ENCODE assay signal across 20 cellular contexts in genomic region chr2:55707751-55708150, GRCh38.
"Had no signal": no experiment of that assay in that cellular context is flagged by ENCODE, and none has a peak within 500 bp of the region (broad histone marks: within the 10 kb centered on the region; RNA-seq: fewer than 3 reads in every experiment).

No MANE protein-coding gene starts in this region.

- ATAC-seq: activated CD4-positive, alpha-beta T cell treated with anti-CD3 and anti-CD28 coated beads for 36 hours; foreskin keratinocyte; heart left ventricle; naive thymus-derived CD8-positive, alpha-beta T cell; WTC11 had no signal

- H3K9me3 Mint-ChIP-seq: activated naive CD8-positive, alpha-beta T cell treated with anti-CD3 and anti-CD28 coated beads for 36 hours; endodermal cell; naive thymus-derived CD8-positive, alpha-beta T cell; WTC11 had no signal

- H3K79me2 ChIP-seq: parathyroid adenoma had no signal

- H3K9me3 ChIP-seq: heart left ventricle had no signal

- H3K36me3 Mint-ChIP-seq: activated naive CD8-positive, alpha-beta T cell treated with anti-CD3 and anti-CD28 coated beads for 36 hours; naive thymus-derived CD8-positive, alpha-beta T cell; WTC11 had no signal

- H3K4me1 ChIP-seq: foreskin keratinocyte, heart left ventricle, parathyroid adenoma had no signal

- H3K9ac ChIP-seq: parathyroid adenoma had no signal

- DNase-seq: activated CD4-positive, alpha-beta T cell treated with anti-CD3 and anti-CD28 coated beads for 36 hours; activated CD4-positive, alpha-beta T cell treated with anti-CD3 and anti-CD28 coated beads, Interleukin-2, amount 50 U/mL, for 48 hours; activated gamma-delta T cell treated with Interleukin-2 at 50 U/mL for 16 hours; activated naive CD8-positive, alpha-beta T cell treated with anti-CD3 and anti-CD28 coated beads for 36 hours; amniotic stem cell; endodermal cell; foreskin keratinocyte; heart left ventricle; kidney glomerular epithelial cell; mesenchymal stem cell; naive thymus-derived CD8-positive, alpha-beta T cell; stimulated activated CD4-positive, alpha-beta T cell treated with anti-CD3 and anti-CD28 coated beads, Interleukin-12 subunit alpha, Interleukin-12 subunit beta, amount 100 ng/mL, for 4 hours; stimulated activated CD4-positive, alpha-beta T cell treated with anti-CD3 and anti-CD28 coated beads, Interleukin-2, amount 100 ng/mL, for 24 hours; stimulated activated naive CD4-positive, alpha-beta T cell treated with Interleukin-2 at 50 U/mL for 16 hours; trophoblast cell had no signal

- H3K27ac Mint-ChIP-seq: activated CD4-positive, alpha-beta T cell treated with anti-CD3 and anti-CD28 coated beads for 36 hours; activated naive CD8-positive, alpha-beta T cell treated with anti-CD3 and anti-CD28 coated beads for 36 hours; endodermal cell; naive thymus-derived CD8-positive, alpha-beta T cell; WTC11 had no signal

- H2AFZ ChIP-seq: parathyroid adenoma had no signal

- H3K27ac ChIP-seq: cardiac muscle cell, epithelial cell of prostate, foreskin keratinocyte, heart left ventricle, parathyroid adenoma, SK-N-MC had no signal

- H3K36me3 ChIP-seq: cardiac muscle cell, heart left ventricle had no signal

- H3K4me1 Mint-ChIP-seq: activated CD4-positive, alpha-beta T cell treated with anti-CD3 and anti-CD28 coated beads for 36 hours; activated naive CD8-positive, alpha-beta T cell treated with anti-CD3 and anti-CD28 coated beads for 36 hours; naive thymus-derived CD8-positive, alpha-beta T cell had no signal

- H3K4me3 ChIP-seq: cardiac muscle cell, heart left ventricle, SK-N-MC had no signal

- H3K4me3 Mint-ChIP-seq: activated CD4-positive, alpha-beta T cell treated with anti-CD3 and anti-CD28 coated beads for 36 hours; activated naive CD8-positive, alpha-beta T cell treated with anti-CD3 and anti-CD28 coated beads for 36 hours; endodermal cell; naive thymus-derived CD8-positive, alpha-beta T cell; WTC11 had no signal
